In the genomic region with DNA sequence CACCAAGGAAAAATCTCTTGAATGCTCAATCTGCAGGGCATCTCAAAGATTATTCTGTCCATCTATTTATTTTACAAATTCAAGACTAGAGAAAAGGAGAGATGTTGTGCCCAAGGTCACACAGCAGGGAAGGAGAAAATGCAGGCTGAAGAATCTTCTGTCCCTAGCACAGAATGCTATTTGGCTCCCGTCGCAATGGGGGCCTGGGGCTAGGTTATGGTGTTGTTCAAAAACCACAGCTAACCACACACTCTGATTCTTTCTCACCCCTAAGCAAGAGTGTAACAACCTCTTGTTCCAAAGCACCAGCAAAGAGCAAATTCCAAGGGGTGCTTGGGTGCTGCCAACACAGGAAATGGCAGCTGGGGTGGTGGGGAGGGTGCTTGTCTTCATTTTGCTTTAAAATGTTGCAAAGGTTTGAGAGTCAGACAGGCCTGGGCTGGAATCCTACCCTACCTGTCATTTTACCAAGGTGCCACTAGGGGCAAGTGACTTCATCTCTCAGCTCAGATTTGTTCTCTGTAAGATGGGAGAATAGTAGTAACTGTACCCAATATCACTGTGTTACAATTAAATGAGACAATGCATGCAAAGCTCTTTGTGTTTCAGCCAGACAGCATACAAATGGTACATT, we compare ENCODE assay signal across 8 cellular contexts.
DNase-seq lines count a peak whose midpoint lies in the region; ATAC-seq and TF ChIP-seq lines count a peak whose summit lies in the region.

No MANE protein-coding gene starts in this region.

- DNase-seq in BE2C (no peak), adipocyte (ENCODE audit: low read depth) (peak; percentile 25), lower lobe of right lung (no peak), NCI-H146 treated with DMSO at 0.1 percent for 48 hours (lab: John Stamatoyannopoulos, UW; ENCODE audit: unreplicated experiment) (no peak), ovary (no peak), amygdala (lab: John Stamatoyannopoulos, UW) (no peak)

- no peaks in the 10 kb centered on the region for H3K9me3 ChIP-seq in BE2C
- no peaks in the 10 kb centered on the region for H3K9me3 ChIP-seq in adipocyte (ENCODE audit: control insufficient read depth, low read length)
- no peaks in the 10 kb centered on the region for H3K9me3 ChIP-seq in lower lobe of right lung
- H3K9me3 ChIP-seq in ovary: no peaks in the 10 kb centered on the region

- TF ChIP-seq CTCF in BE2C (IDR thresholded peaks at IDR 0.05; ENCODE audit: low read depth, low read length) (peak; percentile 68), lower lobe of right lung (IDR thresholded peaks at IDR 0.05) (peak; percentile 47), ovary (IDR thresholded peaks at IDR 0.05) (peak in 1 of 3 donors; percentile 19)

- peaks cover 4% of the 10 kb centered on the region; the same call in 1 of the 2 replicates for H3K4me1 ChIP-seq in BE2C
- peaks cover 5% of the 10 kb centered on the region for H3K4me1 ChIP-seq in adipocyte (ENCODE audit: control insufficient read depth, insufficient read depth, low read length)
- H3K4me1 ChIP-seq in lower lobe of right lung: no peaks in the 10 kb centered on the region
- peaks cover 4% of the 10 kb centered on the region for H3K4me1 ChIP-seq in ovary (ENCODE audit: insufficient read depth)

- TF ChIP-seq EP300 in ovary (IDR thresholded peaks at IDR 0.05): no peak

- 69 to 88% (median 84%) methylated on average over 2 of the region's 2 CpGs for WGBS in ovary, 3 donors

- H3K27ac ChIP-seq in lower lobe of right lung: no peak overlapping the region
- no peak overlapping the region for H3K27ac ChIP-seq in ovary

- H3K4me3 ChIP-seq in BE2C (ENCODE audit: low read depth, low read length) (no peak overlapping the region), adipocyte (ENCODE audit: low read length) (no peak overlapping the region), lower lobe of right lung (no peak overlapping the region), ovary (no peak overlapping the region)

- H3K27me3 ChIP-seq in BE2C: no peaks in the 10 kb centered on the region
- no peaks in the 10 kb centered on the region for H3K27me3 ChIP-seq in adipocyte (replicated peaks; ENCODE audit: control insufficient read depth, insufficient read depth, low read length)
- H3K27me3 ChIP-seq in lower lobe of right lung (ENCODE audit: low read depth): no peaks in the 10 kb centered on the region
- no peaks in the 10 kb centered on the region for H3K27me3 ChIP-seq in ovary

- no peak overlapping the region for H3K9ac ChIP-seq in adipocyte (ENCODE audit: low read length)

- intact Hi-C loops in lower lobe of right lung (cut with DNase I): no loop called here
- intact Hi-C loops in ovary (cut with DNase I): no loop called here

- no peak for TF ChIP-seq POLR2A in ovary (IDR thresholded peaks at IDR 0.05)

- peak; percentile 91 for ATAC-seq in GM19035 (IDR thresholded peaks at IDR 0.05; ENCODE audit: unreplicated experiment)
- peak; percentile 82 for ATAC-seq in HG03139 (IDR thresholded peaks at IDR 0.05; ENCODE audit: unreplicated experiment)
- ATAC-seq in lower lobe of right lung: peak; percentile 47 to 51

- peaks cover 9% of the 10 kb centered on the region; the same call in 1 of the 2 replicates for H3K36me3 ChIP-seq in BE2C
- H3K36me3 ChIP-seq in adipocyte (ENCODE audit: control insufficient read depth, insufficient read depth, low read length, severe bottlenecking): no peaks in the 10 kb centered on the region
- H3K36me3 ChIP-seq in lower lobe of right lung: no peaks in the 10 kb centered on the region
- H3K36me3 ChIP-seq in ovary: no peaks in the 10 kb centered on the region
